In genomic region chr14:92519246-92520101, GRCh38 we compare ENCODE assay signal across 16 cellular contexts. TPM values are rescaled to one million over a fixed set of nuclear protein-coding genes. Genes with fewer than 3 reads are reported as not detected.
DNase-seq lines count a peak whose midpoint lies in the region; ATAC-seq, FAIRE-seq and TF ChIP-seq lines count a peak whose summit lies in the region.
"Had no signal": no experiment of that assay in that cellular context is flagged by ENCODE, and none has a peak within 500 bp of the region (broad histone marks: within the 10 kb centered on the region; RNA-seq: fewer than 3 reads in every experiment).

No MANE protein-coding gene starts in this region.

- peaks cover 4% of the 10 kb centered on the region; the same call in 1 of the 2 replicates for H3K9me1 ChIP-seq in IMR-90 (ENCODE audit: insufficient read depth, low read length)

- H2BK20ac ChIP-seq in IMR-90 (ENCODE audit: low read depth, low read length) (no peak overlapping the region), H1 (ENCODE audit: low read length) (no peak overlapping the region)

- H4K91ac ChIP-seq in IMR-90 (ENCODE audit: insufficient read depth, low read depth, low read length) (no peak overlapping the region), H1 (replicated peaks; ENCODE audit: insufficient read length, low read length) (no peak overlapping the region)

- H3K4me3 ChIP-seq in IMR-90 (ENCODE audit: insufficient read depth, low read depth, low read length) (no peak overlapping the region), H1 (ENCODE audit: extremely low read depth in 1 of 4, insufficient read depth in 2 of 4, low read depth in 3 of 4, low read length in 4 of 4) (no peak overlapping the region), spleen (peak overlapping the region in 1 of 8 donors; percentile 30), right atrium auricular region (no peak overlapping the region)
- H3K4me3 ChIP-seq: hepatocyte had no signal

- no peak overlapping the region for H2AK5ac ChIP-seq in IMR-90 (ENCODE audit: low read depth, low read length)
- no peak overlapping the region for H2AK5ac ChIP-seq in H1 (ENCODE audit: low read depth, low read length)

- no peak overlapping the region for H3K23ac ChIP-seq in IMR-90 (ENCODE audit: low read depth, low read length)
- H3K23ac ChIP-seq in H1 (ENCODE audit: insufficient read length) = no peak overlapping the region

- H3K4ac ChIP-seq in IMR-90 (ENCODE audit: low read depth, low read length) = no peak overlapping the region
- no peak overlapping the region for H3K4ac ChIP-seq in H1 (replicated peaks; ENCODE audit: insufficient read length, low read depth, low read length)

- H4K8ac ChIP-seq in IMR-90 (ENCODE audit: low read depth in 2 of 2, low read length in 2 of 2) (no peak overlapping the region), H1 (ENCODE audit: extremely low read depth, insufficient read depth, low read length) (no peak overlapping the region)

- H2BK5ac ChIP-seq in IMR-90 (ENCODE audit: low read depth, low read length, poor library complexity, severe bottlenecking) = no peak overlapping the region
- no peak overlapping the region; the same call in 1 of the 2 replicates for H2BK5ac ChIP-seq in H1 (ENCODE audit: low read depth, low read length)

- no peak overlapping the region for H3K18ac ChIP-seq in IMR-90 (ENCODE audit: low read depth, low read length)
- H3K18ac ChIP-seq in H1 (ENCODE audit: extremely low read depth, low read length) = no peak overlapping the region

- dilution Hi-C loops in IMR-90 (cut with HindIII; ENCODE audit: low sequenced_read_pairs, unreplicated experiment) = no loop called here

- H3K79me2 ChIP-seq in H1 (ENCODE audit: control insufficient read depth in 1 of 2, insufficient read depth in 2 of 2, low read length in 2 of 2) = no peaks in the 10 kb centered on the region

- TF ChIP-seq POLR2A in IMR-90 (IDR thresholded peaks at IDR 0.05; ENCODE audit: low read depth, low read length) = no peak
- TF ChIP-seq POLR2A in H1 (IDR thresholded peaks at IDR 0.05; ENCODE audit: control extremely low read depth in 1 of 2, low read depth in 2 of 2, low read length in 2 of 2) = no peak
- TF ChIP-seq POLR2A in spleen (IDR thresholded peaks at IDR 0.05) = no peak

- WGBS in IMR-90 (ENCODE audit: extremely low coverage in 2 of 2, insufficient read length in 1 of 2), 2 experiments = 91% methylated on average over 6 of the region's 20 CpGs; no CpG with 5 or more reads in 1 of the 2 experiments
- WGBS in H1 (ENCODE audit: extremely low coverage in 1 of 2, insufficient coverage in 1 of 2, insufficient read length in 1 of 2, insufficient replicate concordance in 2 of 2, low coverage in 1 of 2, low lambda C conversion rate in 2 of 2, missing lambda C conversion rate in 1 of 2), 2 experiments = 89% methylated on average over 19 of the region's 20 CpGs; no CpG with 5 or more reads in 1 of the 2 experiments
- 73 to 87% (median 82%) methylated on average over 10 to 20 of the region's 20 CpGs for WGBS in spleen, 5 donors

- no peak overlapping the region for H3K9ac ChIP-seq in IMR-90 (ENCODE audit: low read depth, low read length)
- H3K9ac ChIP-seq in H1 (replicated peaks in 1 of 4; ENCODE audit: extremely low read depth in 1 of 4, low read depth in 3 of 4, low read length in 3 of 4) = no peak overlapping the region
- H3K9ac ChIP-seq: parathyroid adenoma had no signal

- DNase-seq in IMR-90 (no peak), H1 (ENCODE audit: low read depth in 1 of 2, low spot score in 2 of 2) (no peak), spleen (no peak), right atrium auricular region (ENCODE audit: low spot score) (no peak), DMS114 treated with DMSO at 0.1 percent for 48 hours (lab: John Stamatoyannopoulos, UW; ENCODE audit: unreplicated experiment) (no peak)
- DNase-seq: activated CD8-positive, alpha-beta memory T cell treated with anti-CD3 and anti-CD28 coated beads for 24 hours; DMS79; GOT3; MM.1S; NCI-H2029 treated with DMSO at 0.1 percent for 48 hours; NCI-H524 treated with DMSO at 0.1 percent for 48 hours had no signal

- no peak for FAIRE-seq in H1 (lab: Jason Lieb, UNC)

- H2BK120ac ChIP-seq in IMR-90 (ENCODE audit: low read depth, low read length) (no peak overlapping the region), H1 (replicated peaks; ENCODE audit: low read depth, low read length) (no peak overlapping the region)

- no TSS peak for BruUV-seq in IMR-90 (replicated peaks; lab: Mats Ljungman, UMichigan)

- peaks cover 6% of the 10 kb centered on the region; the same call in 1 of the 2 replicates for H3K23me2 ChIP-seq in H1 (ENCODE audit: low read depth, low read length)

- H3K4me2 ChIP-seq in IMR-90 (ENCODE audit: low read depth, low read length) = no peak overlapping the region
- H3K4me2 ChIP-seq in H1 (ENCODE audit: insufficient read depth in 1 of 2, low read depth in 2 of 2, low read length in 2 of 2) = no peak overlapping the region
- H3K4me2 ChIP-seq: hepatocyte had no signal

- H3K27me3 ChIP-seq in IMR-90 (ENCODE audit: control insufficient read depth, insufficient read depth, low read length) (no peaks in the 10 kb centered on the region), H1 (replicated peaks in 1 of 4; ENCODE audit: control insufficient read depth in 3 of 4, extremely low read depth in 1 of 4, insufficient read depth in 3 of 4, low read length in 3 of 4) (peaks cover 3 to 24% (median 13%) of the 10 kb centered on the region in 4 experiments; a peak in 6 of 7 replicates), spleen (replicated peaks in 1 of 7) (peaks cover 0 to 4% (median 0%) of the 10 kb centered on the region in 7 donors), right atrium auricular region (no peaks in the 10 kb centered on the region)
- H3K27me3 ChIP-seq: hepatocyte had no signal

- H3K14ac ChIP-seq in IMR-90 (replicated peaks; ENCODE audit: low read depth, low read length) (no peak overlapping the region), H1 (ENCODE audit: insufficient read length) (no peak overlapping the region)

- intact Hi-C loops in IMR-90 (cut with micrococcal nuclease) = loop anchor here (10.0 kb wide), 1 partner anchor 125 kb away; no protein-coding TSS in a partner anchor
- intact Hi-C loops in spleen (cut with DNase I; ENCODE audit: low total_unique reads) = no loop called here

- H3K27ac ChIP-seq in IMR-90 (ENCODE audit: insufficient read depth, low read length) (no peak overlapping the region), H1 (ENCODE audit: low read depth, low read length) (no peak overlapping the region), spleen (peak overlapping the region in 7 of 8 donors; percentile 62 to 97 (median 79)), right atrium auricular region (no peak overlapping the region)
- H3K27ac ChIP-seq: hepatocyte, parathyroid adenoma had no signal

- in situ Hi-C loops in IMR-90 (cut with MboI; ENCODE audit: low sequenced_read_pairs) = no loop called here

- H3K36me3 ChIP-seq in IMR-90 (ENCODE audit: control insufficient read depth, insufficient read depth, low read length) (no peaks in the 10 kb centered on the region), H1 (ENCODE audit: control insufficient read depth in 2 of 4, insufficient read depth in 4 of 4, low read length in 3 of 4) (no peaks in the 10 kb centered on the region), spleen (peaks cover 0 to 10% (median 0%) of the 10 kb centered on the region in 6 donors), right atrium auricular region (no peaks in the 10 kb centered on the region)

- POLR2A ChIA-PET in IMR-90 (lab: Charles Lee; ENCODE audit: unreplicated experiment) (interaction anchor here (0.6 kb wide), 1 partner anchor 302 kb away, joined by 3 read pairs; no protein-coding TSS in a partner anchor), H1 (lab: Charles Lee; ENCODE audit: partially characterized antibody) (no interaction called here)

- no peak for TF ChIP-seq CTCF in IMR-90 (conservative IDR thresholded peaks at IDR 0.05; ENCODE audit: low read depth, low read length)
- no peak for TF ChIP-seq CTCF in H1 (IDR thresholded peaks at IDR 0.05; ENCODE audit: control extremely low read depth in 1 of 3, insufficient read depth in 1 of 3, low read depth in 1 of 3, low read length in 3 of 3)
- no peak for TF ChIP-seq CTCF in spleen (IDR thresholded peaks at IDR 0.05 in 8 of 11, conservative IDR thresholded peaks at IDR 0.05 in 3 of 11)
- no peak for TF ChIP-seq CTCF in right atrium auricular region (IDR thresholded peaks at IDR 0.05)

- CTCF ChIA-PET in IMR-90 (lab: Yijun Ruan, JAX) (no interaction called here), H1 (lab: Charles Lee; ENCODE audit: partially characterized antibody) (interaction anchor here (0.6 to 1.2 kb wide), 3 partner anchors 59 to 867 kb away, joined by 3 to 4 read pairs (median 3); no protein-coding TSS in a partner anchor)

- H2AK9ac ChIP-seq in IMR-90 (replicated peaks; ENCODE audit: low read depth, low read length, poor library complexity) = peak overlapping the region; percentile 47

- peaks cover 24% of the 10 kb centered on the region for H4K20me1 ChIP-seq in IMR-90 (ENCODE audit: insufficient read depth, low read length)
- no peaks in the 10 kb centered on the region for H4K20me1 ChIP-seq in H1 (replicated peaks in 1 of 2; ENCODE audit: control insufficient read depth in 1 of 2, insufficient read depth in 2 of 2, low read length in 2 of 2)

- no peak overlapping the region for H3K56ac ChIP-seq in IMR-90 (ENCODE audit: extremely low read depth, insufficient read depth, low read length)
- H3K56ac ChIP-seq in H1 (replicated peaks; ENCODE audit: insufficient read length, low read depth, low read length) = no peak overlapping the region

- peaks cover 34 to 89% of the 10 kb centered on the region in 2 experiments for H3K79me1 ChIP-seq in IMR-90 (ENCODE audit: low read depth in 1 of 2, low read length in 2 of 2)
- no peaks in the 10 kb centered on the region for H3K79me1 ChIP-seq in H1 (ENCODE audit: low read depth, low read length)

- H4K5ac ChIP-seq in IMR-90 (ENCODE audit: low read depth, low read length) (no peak overlapping the region), H1 (ENCODE audit: insufficient read length, low read depth, low read length) (no peak overlapping the region)

- peak; percentile 10 for ATAC-seq in GM18907 (IDR thresholded peaks at IDR 0.05; ENCODE audit: unreplicated experiment)
- no peak for ATAC-seq in IMR-90 (ENCODE audit: low read depth)
- ATAC-seq in HG03097 (IDR thresholded peaks at IDR 0.05; ENCODE audit: low FRiP score, unreplicated experiment) = no peak
- ATAC-seq: SK-N-SH treated with all-trans-retinoic acid at 6 μM for 48 hours had no signal

- H3K9me3 ChIP-seq in IMR-90 (ENCODE audit: control insufficient read depth, insufficient read depth, low read length) (no peaks in the 10 kb centered on the region), H1 (ENCODE audit: insufficient read depth in 2 of 2, low read depth in 1 of 2, low read length in 1 of 2) (no peaks in the 10 kb centered on the region), spleen (no peaks in the 10 kb centered on the region), right atrium auricular region (no peaks in the 10 kb centered on the region)

- H2BK12ac ChIP-seq in H1 (ENCODE audit: low read depth, low read length) = no peak overlapping the region

- no peak for TF ChIP-seq EP300 in H1 (IDR thresholded peaks at IDR 0.05; ENCODE audit: borderline replicate concordance in 1 of 2, low read depth in 2 of 2, low read length in 2 of 2)

- peaks cover 4% of the 10 kb centered on the region; the same call in 1 of the 2 replicates for H3K4me1 ChIP-seq in IMR-90 (ENCODE audit: control insufficient read depth, insufficient read depth, low read length)
- 0 out of 7 replicates have a peak, but pooled peaks cover 0 to 2% (median under 1%) of the 10 kb centered on the region in 4 experiments for H3K4me1 ChIP-seq in H1 (replicated peaks in 1 of 4; ENCODE audit: control insufficient read depth in 3 of 4, insufficient read depth in 4 of 4, low read length in 3 of 4)
- H3K4me1 ChIP-seq in spleen = peaks cover 15 to 99% (median 68%) of the 10 kb centered on the region in 6 donors
- peaks cover 0 to 12% of the 10 kb centered on the region in 2 donors for H3K4me1 ChIP-seq in right atrium auricular region

- H2BK15ac ChIP-seq in IMR-90 (ENCODE audit: low read depth, low read length) (no peak overlapping the region), H1 (ENCODE audit: low read length) (0 out of 2 replicates have a peak overlapping the region, but pooled peaks have one; percentile 81)

- TF ChIP-seq RAD21 in IMR-90 (IDR thresholded peaks at IDR 0.05; ENCODE audit: low read length) (no peak), H1 (IDR thresholded peaks at IDR 0.05 in 1 of 2, conservative IDR thresholded peaks at IDR 0.05 in 1 of 2; ENCODE audit: low read depth in 2 of 2, low read length in 2 of 2) (no peak)

- H2AFZ ChIP-seq in IMR-90 (replicated peaks; ENCODE audit: low read length, poor library complexity) = no peak overlapping the region
- H2AFZ ChIP-seq in H1 (ENCODE audit: low read length) = no peak overlapping the region
- H2AFZ ChIP-seq: hepatocyte, parathyroid adenoma had no signal

RNA-seq across cellular contexts. Expression of gene RIN3, which starts 5.9 kb away (rescaled TPM):
- total RNA-seq in IMR-90 (2012; rRNA removed) (2.2 and 2.5 TPM in 2 replicates), spleen (100 to 1,000 TPM in 2 of 7 donors, 10 to 100 TPM in 5; 65.4 to 117 (median 95.4) TPM), right atrium auricular region (10 to 100 TPM in 1 of 2 donors, 1 to 10 TPM in 1; 6.6 to 11.8 TPM)
- polyA plus RNA-seq in IMR-90 (2012; rRNA removed) (11.1 and 11.6 TPM in 2 replicates), H1 (2011; rRNA removed) (0.59 and 0.78 TPM in 2 replicates), spleen (10 to 100 TPM; 17.2 to 28.8 (median 22.9) TPM)
- polyA plus RNA-seq in IMR-90 (2012; cell fraction: cytosol; rRNA removed) = 8.9 and 13.9 TPM in 2 replicates
- polyA plus RNA-seq in IMR-90 (2012; cell fraction: nucleus; rRNA removed; ENCODE audit: low replicate concordance) = 10.8 and 19.9 TPM in 2 replicates
- total RNA-seq in H1 (2021; fragmentation: NEBNext Ultra II Directional; extraction: Animal tissue kit (Norgen Biotek cat#: 25700)) = 1.5 and 1.9 TPM in 2 replicates
- polyA plus RNA-seq in H1 (2011; cell fraction: cytosol; rRNA removed) = 0.40 TPM
- 1.1 TPM for polyA plus RNA-seq in H1 (2011; cell fraction: nucleus; rRNA removed)
- 1.1 to 2.2 TPM (median 1.5 TPM) in 4 replicates for polyA plus RNA-seq in H1 (2012, experiment 1 of 2)
- polyA plus RNA-seq in H1 (2012, experiment 2 of 2) = 1.4 TPM
- 1.7 TPM for polyA plus RNA-seq in H1 (2013, experiment 1 of 2)
- polyA plus RNA-seq in H1 (2013, experiment 2 of 2) = 1.4 TPM
- 1.3 and 1.4 TPM in 2 replicates for polyA minus RNA-seq in H1 (2011; rRNA and poly(A)+ RNA removed)
- polyA minus RNA-seq in H1 (2011; cell fraction: cytosol; rRNA and poly(A)+ RNA removed) = 1.1 TPM
- polyA minus RNA-seq in H1 (2011; cell fraction: nucleus; rRNA and poly(A)+ RNA removed) = 3.5 TPM

Comparison
In these comparisons a context has a peak if more than half of its experiments do, and no peak if none do; other contexts are left out.
1. H3K27ac ChIP-seq: peak in spleen (7 of 8); none in IMR-90 (single experiment), H1 (single experiment) and right atrium auricular region (0 of 2).
2. RNA of gene RIN3, which starts 5.9 kb away (total RNA-seq): 65.4 to 117 TPM in spleen; 6.6 to 11.8 TPM in right atrium auricular region, 2.2 to 2.5 TPM in IMR-90 and 1.5 to 1.9 TPM in H1; every median in the first group is over 4 times any median in the second.